Comparison of ENCODE assay signal across 21 cellular contexts in genomic region chr4:3228881-3229280, GRCh38. TPM values are rescaled to one million over a fixed set of nuclear protein-coding genes. Genes with fewer than 3 reads are reported as not detected.
DNase-seq lines count a peak whose midpoint lies in the region; ATAC-seq and TF ChIP-seq lines count a peak whose summit lies in the region.
"Had no signal": no experiment of that assay in that cellular context is flagged by ENCODE, and none has a peak within 500 bp of the region (broad histone marks: within the 10 kb centered on the region; RNA-seq: fewer than 3 reads in every experiment).

No MANE protein-coding gene starts in this region.

- H3K4me3 Mint-ChIP-seq in activated T-cell treated with anti-CD3 and anti-CD28 coated beads, Interleukin-2, amount 50 U/mL, for 24 hours = no peak overlapping the region
- no peak overlapping the region for H3K4me3 Mint-ChIP-seq in activated naive CD8-positive, alpha-beta T cell treated with anti-CD3 and anti-CD28 coated beads, Interleukin-2, amount 50 U/mL, for 24 hours
- H3K4me3 Mint-ChIP-seq: CD8-positive, alpha-beta T cell; IgD-negative memory B cell; memory B cell had no signal

- no peaks in the 10 kb centered on the region for H3K27me3 Mint-ChIP-seq in activated T-cell treated with anti-CD3 and anti-CD28 coated beads, Interleukin-2, amount 50 U/mL, for 24 hours
- H3K27me3 Mint-ChIP-seq in activated naive CD8-positive, alpha-beta T cell treated with anti-CD3 and anti-CD28 coated beads, Interleukin-2, amount 50 U/mL, for 24 hours = no peaks in the 10 kb centered on the region
- H3K27me3 Mint-ChIP-seq: IgD-negative memory B cell, memory B cell had no signal

- WGBS in aorta, 2 donors = 94% methylated on average over 13 of the region's 13 CpGs
- WGBS in gastroesophageal sphincter (ENCODE audit: low coverage in 1 of 2), 2 donors = 78 to 81% methylated on average over 2 to 9 of the region's 13 CpGs

- DNase-seq in activated T-cell treated with anti-CD3 and anti-CD28 coated beads, Interleukin-2, amount 50 U/mL, for 24 hours = no peak
- DNase-seq in activated T-cell treated with anti-CD3 and anti-CD28 coated beads for 4 hours = no peak
- DNase-seq in activated naive CD8-positive, alpha-beta T cell treated with anti-CD3 and anti-CD28 coated beads, Interleukin-2, amount 50 U/mL, for 24 hours = no peak
- DNase-seq in lower lobe of right lung = peak; percentile 28
- DNase-seq in aorta = peak; percentile 30 to 38
- DNase-seq in OCI-M2 (lab: John Stamatoyannopoulos, UW; ENCODE audit: unreplicated experiment) = no peak
- no peak for DNase-seq in NCI-H2107 (lab: John Stamatoyannopoulos, UW)
- DNase-seq: activated CD4-positive, alpha-beta T cell treated with anti-CD3 and anti-CD28 coated beads for 1 hour; activated naive CD4-positive, alpha-beta T cell; activated T-cell treated with anti-CD3 and anti-CD28 coated beads, Interleukin-2, amount 50 U/mL, for 48 hours; CD8-positive, alpha-beta T cell; NCI-H1092 treated with DMSO at 0.1 percent for 48 hours; NCI-H187 treated with DMSO at 0.1 percent for 48 hours; NCI-H226; stimulated activated naive CD4-positive, alpha-beta T cell treated with Interleukin-2 at 50 U/mL for 16 hours; uterus had no signal

- intact Hi-C loops in lower lobe of right lung (cut with DNase I) = no loop called here
- intact Hi-C loops in aorta (cut with DNase I) = no loop called here

- TF ChIP-seq CTCF in lower lobe of right lung (IDR thresholded peaks at IDR 0.05) = no peak
- no peak for TF ChIP-seq CTCF in gastroesophageal sphincter (IDR thresholded peaks at IDR 0.05)

- no peak for ATAC-seq in activated naive CD8-positive, alpha-beta T cell treated with anti-CD3 and anti-CD28 coated beads, Interleukin-2, amount 50 U/mL, for 24 hours
- ATAC-seq in lower lobe of right lung = no peak
- no peak for ATAC-seq in aorta (ENCODE audit: low FRiP score)
- no peak for ATAC-seq in gastroesophageal sphincter
- ATAC-seq: CD8-positive, alpha-beta T cell had no signal

- no peak for TF ChIP-seq POLR2A in gastroesophageal sphincter (IDR thresholded peaks at IDR 0.05)

- H3K27me3 ChIP-seq in lower lobe of right lung (ENCODE audit: low read depth) (no peaks in the 10 kb centered on the region), aorta (ENCODE audit: control insufficient read depth in 1 of 2, insufficient read depth in 2 of 2, low read length in 1 of 2) (no peaks in the 10 kb centered on the region), gastroesophageal sphincter (no peaks in the 10 kb centered on the region)
- H3K27me3 ChIP-seq: neutrophil, uterus had no signal

- no peak for TF ChIP-seq EP300 in gastroesophageal sphincter (IDR thresholded peaks at IDR 0.05)

- H3K4me1 Mint-ChIP-seq in activated T-cell treated with anti-CD3 and anti-CD28 coated beads, Interleukin-2, amount 50 U/mL, for 24 hours (ENCODE audit: low read depth) = peaks cover 3% of the 10 kb centered on the region
- peaks cover 4% of the 10 kb centered on the region for H3K4me1 Mint-ChIP-seq in activated naive CD8-positive, alpha-beta T cell treated with anti-CD3 and anti-CD28 coated beads, Interleukin-2, amount 50 U/mL, for 24 hours

- H3K27ac ChIP-seq in lower lobe of right lung (no peak overlapping the region), aorta (ENCODE audit: low read depth in 1 of 2, low read length in 2 of 2) (no peak overlapping the region), gastroesophageal sphincter (no peak overlapping the region)
- H3K27ac ChIP-seq: neutrophil, prostate gland, uterus had no signal

- peaks cover 94% of the 10 kb centered on the region for H3K36me3 ChIP-seq in lower lobe of right lung
- H3K36me3 ChIP-seq in aorta (ENCODE audit: control insufficient read depth in 1 of 2, insufficient read depth in 2 of 2, low read length in 1 of 2) = peaks cover 3 to 16% of the 10 kb centered on the region in 2 donors
- peaks cover 0 to 94% of the 10 kb centered on the region in 2 donors for H3K36me3 ChIP-seq in gastroesophageal sphincter
- H3K36me3 ChIP-seq: uterus had no signal

- H3K4me3 ChIP-seq in lower lobe of right lung (no peak overlapping the region), aorta (ENCODE audit: low read length in 2 of 2) (no peak overlapping the region), gastroesophageal sphincter (no peak overlapping the region)
- H3K4me3 ChIP-seq: prostate gland, uterus had no signal

- H3K4me1 ChIP-seq in lower lobe of right lung (peaks cover 16% of the 10 kb centered on the region), aorta (ENCODE audit: control insufficient read depth in 1 of 2, insufficient read depth in 2 of 2, low read length in 2 of 2) (no peaks in the 10 kb centered on the region), gastroesophageal sphincter (peaks cover 0 to 21% (median 0%) of the 10 kb centered on the region in 3 donors)
- H3K4me1 ChIP-seq: prostate gland, uterus had no signal

- H3K9me3 ChIP-seq in lower lobe of right lung (no peaks in the 10 kb centered on the region), aorta (ENCODE audit: control insufficient read depth, low read length) (no peaks in the 10 kb centered on the region), gastroesophageal sphincter (no peaks in the 10 kb centered on the region)
- H3K9me3 ChIP-seq: neutrophil, prostate gland, uterus had no signal

- H3K9me3 Mint-ChIP-seq in activated T-cell treated with anti-CD3 and anti-CD28 coated beads, Interleukin-2, amount 50 U/mL, for 24 hours = no peaks in the 10 kb centered on the region
- no peaks in the 10 kb centered on the region for H3K9me3 Mint-ChIP-seq in activated naive CD8-positive, alpha-beta T cell treated with anti-CD3 and anti-CD28 coated beads, Interleukin-2, amount 50 U/mL, for 24 hours
- H3K9me3 Mint-ChIP-seq: CD8-positive, alpha-beta T cell; IgD-negative memory B cell; memory B cell had no signal

- H3K27ac Mint-ChIP-seq in activated T-cell treated with anti-CD3 and anti-CD28 coated beads, Interleukin-2, amount 50 U/mL, for 24 hours = peak overlapping the region; percentile 5
- peak overlapping the region; percentile 7 for H3K27ac Mint-ChIP-seq in activated naive CD8-positive, alpha-beta T cell treated with anti-CD3 and anti-CD28 coated beads, Interleukin-2, amount 50 U/mL, for 24 hours
- H3K27ac Mint-ChIP-seq: CD8-positive, alpha-beta T cell; memory B cell had no signal

- peaks cover 90% of the 10 kb centered on the region for H3K36me3 Mint-ChIP-seq in activated T-cell treated with anti-CD3 and anti-CD28 coated beads, Interleukin-2, amount 50 U/mL, for 24 hours (ENCODE audit: low read depth)
- peaks cover 30% of the 10 kb centered on the region for H3K36me3 Mint-ChIP-seq in activated naive CD8-positive, alpha-beta T cell treated with anti-CD3 and anti-CD28 coated beads, Interleukin-2, amount 50 U/mL, for 24 hours (ENCODE audit: low read depth)

RNA-seq across cellular contexts. Expression of gene MSANTD1, which starts 20.1 kb away (rescaled TPM):
- total RNA-seq in lower lobe of right lung (1.9 TPM), aorta (1 to 10 TPM; 1.9 to 3.5 TPM), gastroesophageal sphincter (1 to 10 TPM in 2 of 4 donors, under 1 TPM in 1, not detected in 1; 0.78 to 6.9 (median 1.5) TPM)
- under 1 TPM in 1 of 2 donors, not detected in 1; 0.33 TPM for polyA plus RNA-seq in aorta
- polyA plus RNA-seq: IgD-negative memory B cell had no signal

Comparison
In these comparisons a context has a peak if more than half of its experiments do, and no peak if none do; other contexts are left out.
1. DNase-seq: peak in lower lobe of right lung (single experiment) and aorta (2 of 2); none in activated T-cell treated with anti-CD3 and anti-CD28 coated beads, Interleukin-2, amount 50 U/mL, for 24 hours (single experiment), activated T-cell treated with anti-CD3 and anti-CD28 coated beads for 4 hours (single experiment), activated naive CD8-positive, alpha-beta T cell treated with anti-CD3 and anti-CD28 coated beads, Interleukin-2, amount 50 U/mL, for 24 hours (single experiment), OCI-M2 (single experiment) and NCI-H2107 (single experiment).